In the genomic region with DNA sequence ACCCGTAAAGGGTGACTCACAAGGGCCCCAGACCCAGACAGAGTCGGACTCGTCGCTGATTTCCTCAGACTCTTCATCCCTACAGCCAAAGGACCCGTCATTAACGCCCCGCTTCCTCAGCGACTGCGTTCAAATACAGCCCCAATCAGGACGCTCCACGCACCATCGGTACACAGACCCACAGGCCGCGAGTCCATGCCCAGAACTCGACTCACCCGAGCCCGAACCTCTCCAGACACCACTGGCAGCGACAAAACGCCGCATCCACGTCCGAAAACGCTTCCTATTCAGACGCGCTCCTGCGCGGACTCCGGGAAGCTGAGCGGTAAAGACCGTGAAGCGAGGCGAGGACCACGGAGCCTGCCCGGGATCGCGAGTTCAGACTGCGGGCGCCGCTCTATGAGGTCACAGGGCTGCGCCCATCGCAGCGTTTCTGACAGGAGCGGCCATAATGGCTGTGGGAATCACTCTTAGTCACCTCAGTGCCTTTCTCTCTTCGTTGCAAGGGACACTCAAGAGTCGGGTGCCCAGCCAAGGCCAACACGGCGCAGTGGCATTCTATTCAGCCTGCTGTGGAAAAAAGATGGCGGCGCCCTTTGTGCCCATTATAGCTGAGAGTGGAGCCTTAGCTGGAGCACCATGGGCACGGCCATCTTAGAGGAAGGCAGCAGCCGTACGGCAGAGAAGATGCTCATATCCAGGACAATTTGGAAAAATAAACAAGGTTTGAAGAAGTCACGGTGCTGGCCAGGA, we compare ENCODE assay signal across 8 cellular contexts. TPM values are rescaled to one million over a fixed set of nuclear protein-coding genes. Genes with fewer than 3 reads are reported as not detected.
A peak's percentile ranks its signal among the peaks of the same experiment; 100 is the strongest.
DNase-seq lines count a peak whose midpoint lies in the region; ATAC-seq and TF ChIP-seq lines count a peak whose summit lies in the region.

A gene (minus strand): TSS at position 353 of the 753 bp plus-strand sequence. CDS start 2,634 bp downstream, outside the sequence.

- no peaks in the 10 kb centered on the region for H3K27me3 ChIP-seq in kidney epithelial cell (ENCODE audit: control insufficient read depth, insufficient read depth, low read length)

- POLR2A ChIA-PET in activated CD4-positive, alpha-beta T cell treated with anti-CD3 and anti-CD28 coated beads for 36 hours (lab: Charles Lee), result interaction anchor here (0.8 kb wide), 1 partner anchor 46 kb away, joined by 4 read pairs; no protein-coding TSS in a partner anchor

- H3K9me3 Mint-ChIP-seq in activated CD4-positive, alpha-beta T cell treated with anti-CD3 and anti-CD28 coated beads for 36 hours (ENCODE audit: low read depth), result peaks cover 45% of the 10 kb centered on the region

- no peaks in the 10 kb centered on the region for H3K36me3 ChIP-seq in kidney epithelial cell (ENCODE audit: control insufficient read depth, insufficient read depth, low read length)

- peaks cover 13% of the 10 kb centered on the region for H3K4me1 Mint-ChIP-seq in activated CD4-positive, alpha-beta T cell treated with anti-CD3 and anti-CD28 coated beads for 36 hours

- DNase-seq in AG09309 (ENCODE audit: low read depth), result peak; percentile 52
- DNase-seq in NCI-H345 (lab: John Stamatoyannopoulos, UW), result peak; percentile 82
- peak; percentile 93 for DNase-seq in activated CD4-positive, alpha-beta T cell treated with anti-CD3 and anti-CD28 coated beads for 36 hours
- DNase-seq in cerebellum (ENCODE audit: low spot score), result peak; percentile 88
- DNase-seq in kidney epithelial cell (ENCODE audit: low read depth), result peak; percentile 43
- DNase-seq in stimulated activated CD4-positive, alpha-beta T cell treated with anti-CD3 and anti-CD28 coated beads, Interleukin-15, amount 100 ng/mL, for 1 hour (ENCODE audit: low read depth in 1 of 2, low spot score in 1 of 2), result peak; percentile 64 to 75

- H3K4me3 ChIP-seq in AG09309 (ENCODE audit: control insufficient read depth, low read depth, low read length), result peak within 1 kb of the TSS; percentile 69
- H3K4me3 ChIP-seq in kidney epithelial cell (ENCODE audit: low read depth, low read length), result peak within 1 kb of the TSS; percentile 100

- CTCF ChIA-PET in activated CD4-positive, alpha-beta T cell treated with anti-CD3 and anti-CD28 coated beads for 36 hours (lab: Charles Lee), result interaction anchor here (0.7 kb wide), 1 partner anchor 663 kb away, joined by 4 read pairs; no protein-coding TSS in a partner anchor

- no peaks in the 10 kb centered on the region for H3K27me3 Mint-ChIP-seq in activated CD4-positive, alpha-beta T cell treated with anti-CD3 and anti-CD28 coated beads for 36 hours

- TF ChIP-seq CTCF in AG09309 (IDR thresholded peaks at IDR 0.05; ENCODE audit: control insufficient read depth, insufficient read depth, low read depth, low read length, missing control alignments) (no peak), kidney epithelial cell (IDR thresholded peaks at IDR 0.05; ENCODE audit: insufficient read depth, low read length, poor library complexity, severe bottlenecking) (no peak)

- peak; percentile 85 for ATAC-seq in GM18909 (IDR thresholded peaks at IDR 0.05; ENCODE audit: poor library complexity, unreplicated experiment)
- peak; percentile 75 for ATAC-seq in HG03159 (IDR thresholded peaks at IDR 0.05; ENCODE audit: unreplicated experiment)
- ATAC-seq in activated CD4-positive, alpha-beta T cell treated with anti-CD3 and anti-CD28 coated beads for 36 hours, result peak; percentile 94

- intact Hi-C loops in activated CD4-positive, alpha-beta T cell treated with anti-CD3 and anti-CD28 coated beads for 36 hours (cut with DNase I, micrococcal nuclease), result loop anchor here (1.0 to 10.0 kb wide), 7 partner anchors 20 to 323 kb away; a partner anchor contains a TSS

- peak within 1 kb of the TSS; percentile 88 for H3K27ac Mint-ChIP-seq in activated CD4-positive, alpha-beta T cell treated with anti-CD3 and anti-CD28 coated beads for 36 hours

- H3K4me3 Mint-ChIP-seq in activated CD4-positive, alpha-beta T cell treated with anti-CD3 and anti-CD28 coated beads for 36 hours, result peak within 1 kb of the TSS; percentile 81

- peaks cover 75% of the 10 kb centered on the region for H3K36me3 Mint-ChIP-seq in activated CD4-positive, alpha-beta T cell treated with anti-CD3 and anti-CD28 coated beads for 36 hours (ENCODE audit: low read depth)

RNA-seq across cellular contexts. Expression of the gene that starts here (rescaled TPM):
- 10 to 100 TPM in 1 of 2 experiments, 1 to 10 TPM in 1; 9.4 to 10.6 TPM for total RNA-seq in activated CD4-positive, alpha-beta T cell treated with anti-CD3 and anti-CD28 coated beads for 36 hours
- total RNA-seq in cerebellum, result 18.5 TPM
- 4.3 and 7.0 TPM in 2 replicates for total RNA-seq in kidney epithelial cell

Comparison
In these comparisons a context has a peak if more than half of its experiments do, and no peak if none do; other contexts are left out.
1. Peak in every context shown above with its lines: DNase-seq, ATAC-seq and H3K4me3 ChIP-seq.
2. DNase-seq: peak in every context shown above with its lines; median percentile 93 in activated CD4-positive, alpha-beta T cell treated with anti-CD3 and anti-CD28 coated beads for 36 hours; 88 in cerebellum; 82 in NCI-H345; 70 in stimulated activated CD4-positive, alpha-beta T cell treated with anti-CD3 and anti-CD28 coated beads, Interleukin-15, amount 100 ng/mL, for 1 hour; 52 in AG09309; 43 in kidney epithelial cell.